1 cellular context compared by ENCODE assay signal in the genomic region with DNA sequence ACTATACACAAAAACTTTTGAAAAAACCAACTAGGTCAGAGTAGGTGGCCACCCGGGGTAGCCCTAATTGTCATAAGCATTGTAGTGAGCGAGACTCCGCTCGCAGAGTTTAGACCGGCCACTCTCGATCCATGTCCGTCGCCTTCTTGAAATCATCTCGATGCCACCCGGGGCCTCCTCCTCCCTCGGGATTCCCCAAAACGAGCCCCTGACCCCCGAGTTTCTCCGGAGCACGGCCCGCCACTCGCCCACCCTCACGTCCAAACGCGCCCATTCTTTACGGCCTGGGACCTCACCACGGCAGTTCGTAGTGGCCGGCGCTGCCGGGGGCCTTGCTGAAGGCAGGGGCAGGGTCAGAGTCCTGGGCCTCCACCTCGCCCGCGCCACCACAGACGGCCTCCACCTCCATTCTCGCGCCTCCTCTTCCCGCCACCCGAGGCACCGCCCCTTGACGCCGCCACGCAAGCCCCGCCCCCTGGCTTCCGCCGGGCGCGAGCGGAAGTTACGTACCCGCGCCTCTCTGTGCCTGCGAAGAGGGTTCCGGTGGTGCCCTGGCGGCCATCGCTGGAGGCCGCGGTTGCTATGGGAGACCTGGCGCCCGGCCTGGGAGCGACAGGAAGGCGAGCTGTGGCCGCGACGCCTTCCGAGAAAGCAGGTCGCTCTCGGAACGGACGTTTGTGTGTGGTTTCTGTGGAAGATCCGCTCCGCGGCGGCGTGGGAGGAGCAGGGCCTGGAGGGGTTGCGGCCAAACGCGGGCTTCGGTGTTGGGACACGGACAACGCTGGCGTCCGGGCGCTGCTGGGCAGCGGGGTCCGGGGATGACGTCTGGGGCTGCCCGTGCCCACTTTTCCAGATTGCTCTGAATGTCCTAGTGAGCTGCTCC.
TF ChIP-seq lines count a peak whose summit lies in the region.

A gene (minus strand): TSS at position 425 of the 883 bp plus-strand sequence. CDS start 16 bp downstream, at position 409.

TF ChIP-seq in HepG2, 621 proteins besides CTCF, POLR2A, EP300 and RAD21 (continued from another document and continues in another):
- TF ChIP-seq, protein P1, sequence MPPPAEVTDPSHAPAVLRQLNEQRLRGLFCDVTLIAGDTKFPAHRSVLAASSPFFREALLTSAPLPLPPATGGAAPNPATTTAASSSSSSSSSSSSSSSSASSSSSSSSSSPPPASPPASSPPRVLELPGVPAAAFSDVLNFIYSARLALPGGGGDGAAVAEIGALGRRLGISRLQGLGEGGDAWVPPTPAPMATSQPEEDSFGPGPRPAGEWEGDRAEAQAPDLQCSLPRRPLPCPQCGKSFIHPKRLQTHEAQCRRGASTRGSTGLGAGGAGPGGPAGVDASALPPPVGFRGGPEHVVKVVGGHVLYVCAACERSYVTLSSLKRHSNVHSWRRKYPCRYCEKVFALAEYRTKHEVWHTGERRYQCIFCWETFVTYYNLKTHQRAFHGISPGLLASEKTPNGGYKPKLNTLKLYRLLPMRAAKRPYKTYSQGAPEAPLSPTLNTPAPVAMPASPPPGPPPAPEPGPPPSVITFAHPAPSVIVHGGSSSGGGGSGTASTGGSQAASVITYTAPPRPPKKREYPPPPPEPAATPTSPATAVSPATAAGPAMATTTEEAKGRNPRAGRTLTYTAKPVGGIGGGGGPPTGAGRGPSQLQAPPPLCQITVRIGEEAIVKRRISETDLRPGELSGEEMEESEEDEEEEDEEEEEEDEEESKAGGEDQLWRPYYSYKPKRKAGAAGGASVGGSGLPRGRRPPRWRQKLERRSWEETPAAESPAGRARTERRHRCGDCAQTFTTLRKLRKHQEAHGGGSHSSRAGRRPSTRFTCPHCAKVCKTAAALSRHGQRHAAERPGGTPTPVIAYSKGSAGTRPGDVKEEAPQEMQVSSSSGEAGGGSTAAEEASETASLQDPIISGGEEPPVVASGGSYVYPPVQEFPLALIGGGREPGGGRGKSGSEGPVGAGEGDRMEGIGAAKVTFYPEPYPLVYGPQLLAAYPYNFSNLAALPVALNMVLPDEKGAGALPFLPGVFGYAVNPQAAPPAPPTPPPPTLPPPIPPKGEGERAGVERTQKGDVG (CRISPR knock-in tag; IDR thresholded peaks at IDR 0.05; ENCODE audit: borderline replicate concordance), result peak; percentile 58; the same call in 1 of the 2 replicates
- TF ChIP-seq ZBTB1 (CRISPR knock-in tag; IDR thresholded peaks at IDR 0.05; ENCODE audit: borderline replicate concordance), result no peak
- TF ChIP-seq NCOR1 (IDR thresholded peaks at IDR 0.05; ENCODE audit: borderline replicate concordance, low read length), result no peak
- TF ChIP-seq ZNF724P (CRISPR knock-in tag; IDR thresholded peaks at IDR 0.05; ENCODE audit: borderline replicate concordance), result no peak; the same call in 1 of the 2 replicates
- no peak for TF ChIP-seq ZNF143 (CRISPR knock-in tag; IDR thresholded peaks at IDR 0.05)
- TF ChIP-seq FOXK2 (IDR thresholded peaks at IDR 0.05), result no peak
- TF ChIP-seq, protein P2, sequence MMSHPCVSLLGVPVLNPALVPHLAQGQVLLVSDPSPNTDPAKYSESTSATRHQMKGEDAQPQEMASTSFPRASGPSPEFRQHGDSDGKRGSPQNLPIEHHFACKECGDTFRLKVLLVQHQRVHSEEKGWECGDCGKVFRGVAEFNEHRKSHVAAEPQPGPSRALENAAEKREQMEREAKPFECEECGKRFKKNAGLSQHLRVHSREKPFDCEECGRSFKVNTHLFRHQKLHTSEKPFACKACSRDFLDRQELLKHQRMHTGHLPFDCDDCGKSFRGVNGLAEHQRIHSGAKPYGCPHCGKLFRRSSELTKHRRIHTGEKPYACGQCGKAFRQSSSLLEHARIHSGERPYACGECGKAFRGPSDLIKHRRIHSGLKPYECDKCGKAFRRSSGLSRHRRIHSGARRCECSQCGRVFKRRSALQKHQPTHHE (CRISPR knock-in tag; IDR thresholded peaks at IDR 0.05; ENCODE audit: borderline replicate concordance), result peak; percentile 55
- TF ChIP-seq JUN (CRISPR knock-in tag; IDR thresholded peaks at IDR 0.05), result peak; percentile 23; the same call in 1 of the 2 replicates
- no peak; the same call in 1 of the 2 replicates for TF ChIP-seq NFYB (CRISPR knock-in tag; IDR thresholded peaks at IDR 0.05)
- TF ChIP-seq, protein P3, sequence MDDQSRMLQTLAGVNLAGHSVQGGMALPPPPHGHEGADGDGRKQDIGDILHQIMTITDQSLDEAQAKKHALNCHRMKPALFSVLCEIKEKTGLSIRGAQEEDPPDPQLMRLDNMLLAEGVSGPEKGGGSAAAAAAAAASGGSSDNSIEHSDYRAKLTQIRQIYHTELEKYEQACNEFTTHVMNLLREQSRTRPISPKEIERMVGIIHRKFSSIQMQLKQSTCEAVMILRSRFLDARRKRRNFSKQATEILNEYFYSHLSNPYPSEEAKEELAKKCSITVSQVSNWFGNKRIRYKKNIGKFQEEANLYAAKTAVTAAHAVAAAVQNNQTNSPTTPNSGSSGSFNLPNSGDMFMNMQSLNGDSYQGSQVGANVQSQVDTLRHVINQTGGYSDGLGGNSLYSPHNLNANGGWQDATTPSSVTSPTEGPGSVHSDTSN (CRISPR knock-in tag; IDR thresholded peaks at IDR 0.05; ENCODE audit: borderline replicate concordance), result no peak
- TF ChIP-seq STAT5B (CRISPR knock-in tag; IDR thresholded peaks at IDR 0.05), result no peak; the same call in 1 of the 2 replicates
- TF ChIP-seq ZNF792 (CRISPR knock-in tag; IDR thresholded peaks at IDR 0.05), result peak; percentile 57
- peak; percentile 75; the same call in 1 of the 2 replicates for TF ChIP-seq MEIS1 (CRISPR knock-in tag; IDR thresholded peaks at IDR 0.05; ENCODE audit: borderline replicate concordance)
- TF ChIP-seq, protein P4, sequence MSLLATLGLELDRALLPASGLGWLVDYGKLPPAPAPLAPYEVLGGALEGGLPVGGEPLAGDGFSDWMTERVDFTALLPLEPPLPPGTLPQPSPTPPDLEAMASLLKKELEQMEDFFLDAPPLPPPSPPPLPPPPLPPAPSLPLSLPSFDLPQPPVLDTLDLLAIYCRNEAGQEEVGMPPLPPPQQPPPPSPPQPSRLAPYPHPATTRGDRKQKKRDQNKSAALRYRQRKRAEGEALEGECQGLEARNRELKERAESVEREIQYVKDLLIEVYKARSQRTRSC (CRISPR knock-in tag; IDR thresholded peaks at IDR 0.05; ENCODE audit: low read depth), result no peak
- TF ChIP-seq ZFY (CRISPR knock-in tag; IDR thresholded peaks at IDR 0.05), result peak; percentile 93
- peak; percentile 72 for TF ChIP-seq ZNF772 (CRISPR knock-in tag; IDR thresholded peaks at IDR 0.05)
- TF ChIP-seq, protein P5, sequence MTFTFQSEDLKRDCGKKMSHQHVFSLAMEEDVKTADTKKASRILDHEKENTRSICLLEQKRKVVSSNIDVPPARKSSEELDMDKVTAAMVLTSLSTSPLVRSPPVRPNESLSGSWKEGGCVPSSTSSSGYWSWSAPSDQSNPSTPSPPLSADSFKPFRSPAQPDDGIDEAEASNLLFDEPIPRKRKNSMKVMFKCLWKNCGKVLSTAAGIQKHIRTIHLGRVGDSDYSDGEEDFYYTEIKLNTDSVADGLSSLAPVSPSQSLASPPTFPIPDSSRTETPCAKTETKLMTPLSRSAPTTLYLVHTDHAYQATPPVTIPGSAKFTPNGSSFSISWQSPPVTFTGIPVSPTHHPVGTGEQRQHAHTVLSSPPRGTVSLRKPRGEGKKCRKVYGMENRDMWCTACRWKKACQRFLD (CRISPR knock-in tag; IDR thresholded peaks at IDR 0.05; ENCODE audit: borderline replicate concordance), result peak; percentile 86; the same call in 1 of the 2 replicates
- no peak for TF ChIP-seq ZNF101 (CRISPR knock-in tag; IDR thresholded peaks at IDR 0.05; ENCODE audit: borderline replicate concordance, low read depth)
- TF ChIP-seq RNF2 (conservative IDR thresholded peaks at IDR 0.05; ENCODE audit: low read depth), result no peak; the same call in 1 of the 2 replicates
- TF ChIP-seq BRCA1 (CRISPR knock-in tag; IDR thresholded peaks at IDR 0.05), result no peak
- TF ChIP-seq ATRX (CRISPR knock-in tag; IDR thresholded peaks at IDR 0.05; ENCODE audit: borderline replicate concordance), result no peak
- TF ChIP-seq ZSCAN25 (CRISPR knock-in tag; IDR thresholded peaks at IDR 0.05), result no peak
- TF ChIP-seq, protein P6, sequence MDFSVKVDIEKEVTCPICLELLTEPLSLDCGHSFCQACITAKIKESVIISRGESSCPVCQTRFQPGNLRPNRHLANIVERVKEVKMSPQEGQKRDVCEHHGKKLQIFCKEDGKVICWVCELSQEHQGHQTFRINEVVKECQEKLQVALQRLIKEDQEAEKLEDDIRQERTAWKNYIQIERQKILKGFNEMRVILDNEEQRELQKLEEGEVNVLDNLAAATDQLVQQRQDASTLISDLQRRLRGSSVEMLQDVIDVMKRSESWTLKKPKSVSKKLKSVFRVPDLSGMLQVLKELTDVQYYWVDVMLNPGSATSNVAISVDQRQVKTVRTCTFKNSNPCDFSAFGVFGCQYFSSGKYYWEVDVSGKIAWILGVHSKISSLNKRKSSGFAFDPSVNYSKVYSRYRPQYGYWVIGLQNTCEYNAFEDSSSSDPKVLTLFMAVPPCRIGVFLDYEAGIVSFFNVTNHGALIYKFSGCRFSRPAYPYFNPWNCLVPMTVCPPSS (IDR thresholded peaks at IDR 0.05), result no peak
- TF ChIP-seq ZNF788 (CRISPR knock-in tag; IDR thresholded peaks at IDR 0.05; ENCODE audit: borderline replicate concordance), result peak; percentile 88; the same call in 1 of the 2 replicates
- TF ChIP-seq, protein P7, sequence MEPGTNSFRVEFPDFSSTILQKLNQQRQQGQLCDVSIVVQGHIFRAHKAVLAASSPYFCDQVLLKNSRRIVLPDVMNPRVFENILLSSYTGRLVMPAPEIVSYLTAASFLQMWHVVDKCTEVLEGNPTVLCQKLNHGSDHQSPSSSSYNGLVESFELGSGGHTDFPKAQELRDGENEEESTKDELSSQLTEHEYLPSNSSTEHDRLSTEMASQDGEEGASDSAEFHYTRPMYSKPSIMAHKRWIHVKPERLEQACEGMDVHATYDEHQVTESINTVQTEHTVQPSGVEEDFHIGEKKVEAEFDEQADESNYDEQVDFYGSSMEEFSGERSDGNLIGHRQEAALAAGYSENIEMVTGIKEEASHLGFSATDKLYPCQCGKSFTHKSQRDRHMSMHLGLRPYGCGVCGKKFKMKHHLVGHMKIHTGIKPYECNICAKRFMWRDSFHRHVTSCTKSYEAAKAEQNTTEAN (CRISPR knock-in tag; conservative IDR thresholded peaks at IDR 0.05), result peak; percentile 63; the same call in 1 of the 2 replicates
- TF ChIP-seq ZNF839 (CRISPR knock-in tag; IDR thresholded peaks at IDR 0.05; ENCODE audit: borderline replicate concordance), result no peak
- peak; percentile 63 for TF ChIP-seq ZNF563 (CRISPR knock-in tag; IDR thresholded peaks at IDR 0.05)
- peak; percentile 88 for TF ChIP-seq ZNF546 (CRISPR knock-in tag; conservative IDR thresholded peaks at IDR 0.05)
- no peak for TF ChIP-seq ZNF660 (CRISPR knock-in tag; IDR thresholded peaks at IDR 0.05; ENCODE audit: borderline replicate concordance, low read depth)
- TF ChIP-seq ADNP (CRISPR knock-in tag; IDR thresholded peaks at IDR 0.05), result no peak
- TF ChIP-seq, protein P8, sequence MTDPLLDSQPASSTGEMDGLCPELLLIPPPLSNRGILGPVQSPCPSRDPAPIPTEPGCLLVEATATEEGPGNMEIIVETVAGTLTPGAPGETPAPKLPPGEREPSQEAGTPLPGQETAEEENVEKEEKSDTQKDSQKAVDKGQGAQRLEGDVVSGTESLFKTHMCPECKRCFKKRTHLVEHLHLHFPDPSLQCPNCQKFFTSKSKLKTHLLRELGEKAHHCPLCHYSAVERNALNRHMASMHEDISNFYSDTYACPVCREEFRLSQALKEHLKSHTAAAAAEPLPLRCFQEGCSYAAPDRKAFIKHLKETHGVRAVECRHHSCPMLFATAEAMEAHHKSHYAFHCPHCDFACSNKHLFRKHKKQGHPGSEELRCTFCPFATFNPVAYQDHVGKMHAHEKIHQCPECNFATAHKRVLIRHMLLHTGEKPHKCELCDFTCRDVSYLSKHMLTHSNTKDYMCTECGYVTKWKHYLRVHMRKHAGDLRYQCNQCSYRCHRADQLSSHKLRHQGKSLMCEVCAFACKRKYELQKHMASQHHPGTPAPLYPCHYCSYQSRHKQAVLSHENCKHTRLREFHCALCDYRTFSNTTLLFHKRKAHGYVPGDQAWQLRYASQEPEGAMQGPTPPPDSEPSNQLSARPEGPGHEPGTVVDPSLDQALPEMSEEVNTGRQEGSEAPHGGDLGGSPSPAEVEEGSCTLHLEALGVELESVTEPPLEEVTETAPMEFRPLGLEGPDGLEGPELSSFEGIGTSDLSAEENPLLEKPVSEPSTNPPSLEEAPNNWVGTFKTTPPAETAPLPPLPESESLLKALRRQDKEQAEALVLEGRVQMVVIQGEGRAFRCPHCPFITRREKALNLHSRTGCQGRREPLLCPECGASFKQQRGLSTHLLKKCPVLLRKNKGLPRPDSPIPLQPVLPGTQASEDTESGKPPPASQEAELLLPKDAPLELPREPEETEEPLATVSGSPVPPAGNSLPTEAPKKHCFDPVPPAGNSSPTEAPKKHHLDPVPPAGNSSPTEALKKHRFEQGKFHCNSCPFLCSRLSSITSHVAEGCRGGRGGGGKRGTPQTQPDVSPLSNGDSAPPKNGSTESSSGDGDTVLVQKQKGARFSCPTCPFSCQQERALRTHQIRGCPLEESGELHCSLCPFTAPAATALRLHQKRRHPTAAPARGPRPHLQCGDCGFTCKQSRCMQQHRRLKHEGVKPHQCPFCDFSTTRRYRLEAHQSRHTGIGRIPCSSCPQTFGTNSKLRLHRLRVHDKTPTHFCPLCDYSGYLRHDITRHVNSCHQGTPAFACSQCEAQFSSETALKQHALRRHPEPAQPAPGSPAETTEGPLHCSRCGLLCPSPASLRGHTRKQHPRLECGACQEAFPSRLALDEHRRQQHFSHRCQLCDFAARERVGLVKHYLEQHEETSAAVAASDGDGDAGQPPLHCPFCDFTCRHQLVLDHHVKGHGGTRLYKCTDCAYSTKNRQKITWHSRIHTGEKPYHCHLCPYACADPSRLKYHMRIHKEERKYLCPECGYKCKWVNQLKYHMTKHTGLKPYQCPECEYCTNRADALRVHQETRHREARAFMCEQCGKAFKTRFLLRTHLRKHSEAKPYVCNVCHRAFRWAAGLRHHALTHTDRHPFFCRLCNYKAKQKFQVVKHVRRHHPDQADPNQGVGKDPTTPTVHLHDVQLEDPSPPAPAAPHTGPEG (CRISPR knock-in tag; IDR thresholded peaks at IDR 0.05), result peak; percentile 85; the same call in 1 of the 2 replicates
- no peak for TF ChIP-seq EHMT2 (IDR thresholded peaks at IDR 0.05; ENCODE audit: borderline replicate concordance, low read depth, low read length)
- no peak; the same call in 1 of the 2 replicates for TF ChIP-seq SOX5 (CRISPR knock-in tag; IDR thresholded peaks at IDR 0.05; ENCODE audit: borderline replicate concordance)
- TF ChIP-seq, protein P9, sequence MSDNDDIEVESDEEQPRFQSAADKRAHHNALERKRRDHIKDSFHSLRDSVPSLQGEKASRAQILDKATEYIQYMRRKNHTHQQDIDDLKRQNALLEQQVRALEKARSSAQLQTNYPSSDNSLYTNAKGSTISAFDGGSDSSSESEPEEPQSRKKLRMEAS (IDR thresholded peaks at IDR 0.05), result peak; percentile 94
- TF ChIP-seq FOXJ3 (CRISPR knock-in tag; IDR thresholded peaks at IDR 0.05; ENCODE audit: borderline replicate concordance), result 0 out of 2 replicates have a peak, but pooled peaks have one; percentile 6
- TF ChIP-seq, protein P10, sequence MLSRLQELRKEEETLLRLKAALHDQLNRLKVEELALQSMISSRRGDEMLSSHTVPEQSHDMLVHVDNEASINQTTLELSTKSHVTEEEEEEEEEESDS (CRISPR knock-in tag; IDR thresholded peaks at IDR 0.05; ENCODE audit: borderline replicate concordance), result 0 out of 2 replicates have a peak, but pooled peaks have one; percentile 65
- TF ChIP-seq, protein P11, sequence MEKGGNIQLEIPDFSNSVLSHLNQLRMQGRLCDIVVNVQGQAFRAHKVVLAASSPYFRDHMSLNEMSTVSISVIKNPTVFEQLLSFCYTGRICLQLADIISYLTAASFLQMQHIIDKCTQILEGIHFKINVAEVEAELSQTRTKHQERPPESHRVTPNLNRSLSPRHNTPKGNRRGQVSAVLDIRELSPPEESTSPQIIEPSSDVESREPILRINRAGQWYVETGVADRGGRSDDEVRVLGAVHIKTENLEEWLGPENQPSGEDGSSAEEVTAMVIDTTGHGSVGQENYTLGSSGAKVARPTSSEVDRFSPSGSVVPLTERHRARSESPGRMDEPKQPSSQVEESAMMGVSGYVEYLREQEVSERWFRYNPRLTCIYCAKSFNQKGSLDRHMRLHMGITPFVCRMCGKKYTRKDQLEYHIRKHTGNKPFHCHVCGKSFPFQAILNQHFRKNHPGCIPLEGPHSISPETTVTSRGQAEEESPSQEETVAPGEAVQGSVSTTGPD (CRISPR knock-in tag; IDR thresholded peaks at IDR 0.05), result no peak
